ENCODE assay signal across 8 cellular contexts in genomic region chr19:23075031-23075733, GRCh38. TPM values are rescaled to one million over a fixed set of nuclear protein-coding genes. Genes with fewer than 3 reads are reported as not detected.
A peak's percentile ranks its signal among the peaks of the same experiment; 100 is the strongest.
DNase-seq lines count a peak whose midpoint lies in the region; ATAC-seq and TF ChIP-seq lines count a peak whose summit lies in the region.

No MANE protein-coding gene starts in this region.

- no peak for TF ChIP-seq CTCF in BE2C (IDR thresholded peaks at IDR 0.05; ENCODE audit: low read depth, low read length)
- no peak for TF ChIP-seq CTCF in body of pancreas (IDR thresholded peaks at IDR 0.05)
- TF ChIP-seq CTCF in gastrocnemius medialis (IDR thresholded peaks at IDR 0.05 in 4 of 5, conservative IDR thresholded peaks at IDR 0.05 in 1 of 5): no peak

- peak overlapping the region; percentile 86 for H3K4me3 ChIP-seq in BE2C (ENCODE audit: low read depth, low read length)
- peak overlapping the region in 1 of 2 donors; percentile 17 for H3K4me3 ChIP-seq in body of pancreas
- H3K4me3 ChIP-seq in iPS-18a (ENCODE audit: low read length): peak overlapping the region; percentile 95
- peak overlapping the region; percentile 40 to 51 (median 46) for H3K4me3 ChIP-seq in gastrocnemius medialis
- H3K4me3 ChIP-seq in CD8-positive, alpha-beta memory T cell (ENCODE audit: low read length): no peak overlapping the region

- CTCF ChIA-PET in CD8-positive, alpha-beta memory T cell (lab: Charles Lee): no interaction called here

- H3K27me3 ChIP-seq in BE2C (no peaks in the 10 kb centered on the region; the same call in 1 of the 2 replicates), body of pancreas (no peaks in the 10 kb centered on the region), iPS-18a (ENCODE audit: control insufficient read depth, insufficient read depth, low read length) (no peaks in the 10 kb centered on the region), gastrocnemius medialis (peaks cover 0 to 15% (median 2%) of the 10 kb centered on the region in 3 donors)
- no peaks in the 10 kb centered on the region for H3K27me3 ChIP-seq in CD8-positive, alpha-beta memory T cell (ENCODE audit: insufficient read depth, low read length, poor library complexity, severe bottlenecking)

- in situ Hi-C loops in gastrocnemius medialis (cut with MboI; ENCODE audit: low sequenced_read_pairs in 4 of 4): no loop called here

- no peaks in the 10 kb centered on the region; the same call in 1 of the 2 replicates for H3K9me3 ChIP-seq in BE2C
- H3K9me3 ChIP-seq in body of pancreas: no peaks in the 10 kb centered on the region
- peaks cover 6% of the 10 kb centered on the region for H3K9me3 ChIP-seq in iPS-18a (ENCODE audit: control insufficient read depth, low read depth, low read length)
- H3K9me3 ChIP-seq in gastrocnemius medialis: no peaks in the 10 kb centered on the region
- H3K9me3 ChIP-seq in CD8-positive, alpha-beta memory T cell (ENCODE audit: low read length): no peaks in the 10 kb centered on the region

- H3K27ac ChIP-seq in body of pancreas (peak overlapping the region in 1 of 4 donors; percentile 5), iPS-18a (ENCODE audit: low read length) (peak overlapping the region; percentile 99), gastrocnemius medialis (no peak overlapping the region)
- no peak overlapping the region for H3K27ac ChIP-seq in CD8-positive, alpha-beta memory T cell (ENCODE audit: low read depth, low read length)

- WGBS in body of pancreas, 2 donors: 0 to 2% methylated on average over 17 to 46 of the region's 48 CpGs

- H3K4me1 Mint-ChIP-seq in CD8-positive, alpha-beta memory T cell: peaks cover 0 to 9% (median 4%) of the 10 kb centered on the region in 3 donors

- DNase-seq in BE2C: peak; percentile 88
- peak; percentile 67 for DNase-seq in NCI-H2196 treated with DMSO at 0.1 percent for 48 hours (lab: John Stamatoyannopoulos, UW; ENCODE audit: unreplicated experiment)
- DNase-seq in body of pancreas: peak; percentile 28 to 46 (median 41)
- DNase-seq in gastrocnemius medialis: no peak
- DNase-seq in CD8-positive, alpha-beta memory T cell: no peak

- peaks cover 0 to 2% (median 0%) of the 10 kb centered on the region in 3 donors for H3K36me3 Mint-ChIP-seq in CD8-positive, alpha-beta memory T cell

- H3K9ac ChIP-seq in iPS-18a (ENCODE audit: low read length): peak overlapping the region; percentile 100

- no peak overlapping the region for H3K27ac Mint-ChIP-seq in CD8-positive, alpha-beta memory T cell

- POLR2A ChIA-PET in CD8-positive, alpha-beta memory T cell (lab: Charles Lee): no interaction called here

- H3K4me1 ChIP-seq in BE2C (no peaks in the 10 kb centered on the region), body of pancreas (peaks cover 13% of the 10 kb centered on the region), iPS-18a (ENCODE audit: control insufficient read depth, low read depth, low read length) (peaks cover 13% of the 10 kb centered on the region), gastrocnemius medialis (no peaks in the 10 kb centered on the region)
- H3K4me1 ChIP-seq in CD8-positive, alpha-beta memory T cell (ENCODE audit: insufficient read depth, low read length): no peaks in the 10 kb centered on the region

- H3K36me3 ChIP-seq in BE2C (no peaks in the 10 kb centered on the region; the same call in 1 of the 2 replicates), body of pancreas (replicated peaks in 1 of 2; ENCODE audit: insufficient read depth in 1 of 2, low read depth in 2 of 2) (no peaks in the 10 kb centered on the region), iPS-18a (ENCODE audit: control insufficient read depth, low read depth, low read length) (peaks cover 3% of the 10 kb centered on the region), gastrocnemius medialis (no peaks in the 10 kb centered on the region)
- no peaks in the 10 kb centered on the region for H3K36me3 ChIP-seq in CD8-positive, alpha-beta memory T cell (ENCODE audit: insufficient read depth, low read length)

- ATAC-seq in GM21786 (IDR thresholded peaks at IDR 0.05; ENCODE audit: unreplicated experiment) (peak; percentile 77), body of pancreas (peak; percentile 62), gastrocnemius medialis (no peak), HG03565 (IDR thresholded peaks at IDR 0.05; ENCODE audit: unreplicated experiment) (no peak)

- intact Hi-C loops in body of pancreas (cut with DNase I) (no loop called here), gastrocnemius medialis (cut with DNase I; ENCODE audit: low total_unique reads) (no loop called here)

- peaks cover 10 to 15% of the 10 kb centered on the region in 2 donors for H3K27me3 Mint-ChIP-seq in CD8-positive, alpha-beta memory T cell

- peak overlapping the region in 3 of 7 donors; percentile 49 to 74 (median 61) for H3K4me3 Mint-ChIP-seq in CD8-positive, alpha-beta memory T cell

- peaks cover 6 to 22% (median 18%) of the 10 kb centered on the region in 5 donors for H3K9me3 Mint-ChIP-seq in CD8-positive, alpha-beta memory T cell

- no peak for TF ChIP-seq POLR2A in body of pancreas (IDR thresholded peaks at IDR 0.05)
- TF ChIP-seq POLR2A in gastrocnemius medialis (IDR thresholded peaks at IDR 0.05): no peak

RNA-seq across cellular contexts. Expression of gene ZNF730, which starts 41.6 kb away (rescaled TPM):
- polyA plus RNA-seq in BE2C (2012; ENCODE audit: insufficient read depth, insufficient read length, low read depth): 1.3 TPM
- not detected for total RNA-seq in body of pancreas
- not detected for total RNA-seq in gastrocnemius medialis
- total RNA-seq in CD8-positive, alpha-beta memory T cell: under 1 TPM; 0.51 to 0.57 TPM
- polyA plus RNA-seq in CD8-positive, alpha-beta memory T cell: not detected

Comparison
In these comparisons a context has a peak if more than half of its experiments do, and no peak if none do; other contexts are left out.
1. DNase-seq: peak in BE2C (single experiment), NCI-H2196 treated with DMSO at 0.1 percent for 48 hours (single experiment) and body of pancreas (4 of 4); none in gastrocnemius medialis (0 of 2) and CD8-positive, alpha-beta memory T cell (0 of 5).
2. ATAC-seq: peak in GM21786 (single experiment) and body of pancreas (single experiment); none in gastrocnemius medialis (0 of 2) and HG03565 (single experiment).